31 cellular contexts compared by ENCODE assay signal in the genomic region with DNA sequence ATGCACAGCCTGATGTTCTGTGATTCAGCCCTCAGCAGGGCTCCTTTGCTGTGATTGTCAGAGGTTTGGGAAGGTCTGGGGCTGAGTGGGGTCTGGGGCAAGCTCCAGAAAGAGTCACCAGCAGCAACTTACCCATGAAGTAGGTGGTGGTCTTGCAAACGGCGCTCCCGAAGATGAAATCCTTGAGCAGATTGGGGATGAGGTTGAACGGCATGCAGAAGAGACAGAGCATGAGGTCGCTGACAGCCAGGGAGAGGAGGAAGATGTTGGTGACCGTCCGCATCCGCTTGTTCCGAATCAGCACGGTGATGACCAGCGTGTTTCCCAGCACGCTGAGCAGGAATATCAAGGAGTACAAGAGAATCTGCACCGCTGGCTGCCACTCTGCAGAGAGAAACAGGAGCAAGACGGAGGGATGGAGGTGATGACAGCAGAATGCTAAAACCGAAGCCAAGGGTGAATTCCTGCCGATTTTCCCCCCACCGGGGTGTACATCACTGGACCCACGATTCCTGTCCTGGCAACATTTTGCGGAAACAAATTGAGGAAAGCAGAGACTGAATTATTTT. TPM values are rescaled to one million over a fixed set of nuclear protein-coding genes. Genes with fewer than 3 reads are reported as not detected.
"Had no signal": no experiment of that assay in that cellular context is flagged by ENCODE, and none has a peak within 500 bp of the region (broad histone marks: within the 10 kb centered on the region; RNA-seq: fewer than 3 reads in every experiment).

No MANE protein-coding gene starts in this region.

- H2AFZ ChIP-seq: hepatocyte had no signal

- H3K4me2 ChIP-seq: hepatocyte had no signal

- H3K9me3 Mint-ChIP-seq: activated CD4-positive, alpha-beta T cell treated with anti-CD3 and anti-CD28 coated beads, Interleukin-2, amount 10 ng/mL, durations not matched to agents 7 days and 5 days; activated CD8-positive, alpha-beta T cell treated with anti-CD3 and anti-CD28 coated beads for 36 hours; activated naive CD8-positive, alpha-beta T cell treated with anti-CD3 and anti-CD28 coated beads for 36 hours; activated T-cell treated with anti-CD3 and anti-CD28 coated beads, Interleukin-2, amount 50 U/mL, for 24 hours; activated T-helper 17 cell treated with anti-CD3 and anti-CD28 coated beads, Interleukin-2, amount 50 U/mL, for 72 hours; dendritic cell treated with granulocyte-macrophage colony-stimulating factor and Interleukin-4, amounts not matched to agents 40 ng/mL and 50 ng/mL, for 4 days; immature natural killer cell; natural killer cell had no signal

- H3K4me1 Mint-ChIP-seq: activated CD4-positive, alpha-beta T cell treated with anti-CD3 and anti-CD28 coated beads, Interleukin-2, amount 10 ng/mL, durations not matched to agents 7 days and 5 days; activated naive CD8-positive, alpha-beta T cell treated with anti-CD3 and anti-CD28 coated beads for 36 hours; activated T-helper 17 cell treated with anti-CD3 and anti-CD28 coated beads, Interleukin-2, amount 50 U/mL, for 72 hours; immature natural killer cell; natural killer cell had no signal

- H3K27ac ChIP-seq: breast epithelium, hepatocyte, left lung, thyroid gland, WERI-Rb-1 had no signal

- H3K9me3 ChIP-seq: breast epithelium, left lung, thyroid gland had no signal

- H3K79me2 ChIP-seq: hepatocyte had no signal

- H3K4me1 ChIP-seq: breast epithelium, left lung, thyroid gland had no signal

- H3K27ac Mint-ChIP-seq: activated CD4-positive, alpha-beta T cell treated with anti-CD3 and anti-CD28 coated beads, Interleukin-2, amount 10 ng/mL, durations not matched to agents 7 days and 5 days; activated CD8-positive, alpha-beta T cell treated with anti-CD3 and anti-CD28 coated beads for 36 hours; activated naive CD8-positive, alpha-beta T cell treated with anti-CD3 and anti-CD28 coated beads for 36 hours; activated T-cell treated with anti-CD3 and anti-CD28 coated beads, Interleukin-2, amount 50 U/mL, for 24 hours; activated T-helper 17 cell treated with anti-CD3 and anti-CD28 coated beads, Interleukin-2, amount 50 U/mL, for 72 hours; dendritic cell treated with granulocyte-macrophage colony-stimulating factor and Interleukin-4, amounts not matched to agents 40 ng/mL and 50 ng/mL, for 4 days; natural killer cell had no signal

- H3K4me3 ChIP-seq: breast epithelium, hepatocyte, left lung, thyroid gland had no signal

- FAIRE-seq: endometrium, frontal cortex, TTC549 had no signal

- H3K36me3 Mint-ChIP-seq: activated naive CD8-positive, alpha-beta T cell treated with anti-CD3 and anti-CD28 coated beads for 36 hours; immature natural killer cell; natural killer cell had no signal

- DNase-seq: activated CD4-positive, alpha-beta T cell treated with anti-CD3 and anti-CD28 coated beads, Interleukin-2, amount 10 ng/mL, durations not matched to agents 7 days and 5 days; activated CD4-positive, CD25-positive, alpha-beta regulatory T cell treated with anti-CD3 and anti-CD28 coated beads, Interleukin-2, amount 50 U/mL, for 72 hours; activated CD8-positive, alpha-beta T cell treated with anti-CD3 and anti-CD28 coated beads for 36 hours; activated naive CD4-positive, alpha-beta T cell; activated naive CD8-positive, alpha-beta T cell treated with anti-CD3 and anti-CD28 coated beads for 36 hours; activated T-cell treated with anti-CD3 and anti-CD28 coated beads, Interleukin-2, amount 50 U/mL, for 24 hours; effector CD4-positive, alpha-beta T cell; glutamatergic neuron; immature natural killer cell; kidney glomerular epithelial cell; left lung; mammary epithelial cell; midbrain; natural killer cell; posterior cingulate gyrus; stimulated activated CD4-positive, alpha-beta T cell treated with anti-CD3 and anti-CD28 coated beads, Interleukin-2, amount 100 ng/mL, for 48 hours; stimulated activated naive CD4-positive, alpha-beta T cell treated with Interleukin-2 at 50 U/mL for 16 hours; T-helper 1 cell; thyroid gland; WERI-Rb-1 had no signal

- H3K27me3 ChIP-seq: left lung, thyroid gland had no signal

- H3K36me3 ChIP-seq: breast epithelium, left lung, thyroid gland, WERI-Rb-1 had no signal

- H3K4me3 Mint-ChIP-seq: activated CD4-positive, alpha-beta T cell treated with anti-CD3 and anti-CD28 coated beads, Interleukin-2, amount 10 ng/mL, durations not matched to agents 7 days and 5 days; activated CD8-positive, alpha-beta T cell treated with anti-CD3 and anti-CD28 coated beads for 36 hours; activated naive CD8-positive, alpha-beta T cell treated with anti-CD3 and anti-CD28 coated beads for 36 hours; activated T-cell treated with anti-CD3 and anti-CD28 coated beads, Interleukin-2, amount 50 U/mL, for 24 hours; activated T-helper 17 cell treated with anti-CD3 and anti-CD28 coated beads, Interleukin-2, amount 50 U/mL, for 72 hours; dendritic cell treated with granulocyte-macrophage colony-stimulating factor and Interleukin-4, amounts not matched to agents 40 ng/mL and 50 ng/mL, for 4 days; immature natural killer cell; natural killer cell had no signal

- ATAC-seq: activated CD8-positive, alpha-beta T cell treated with anti-CD3 and anti-CD28 coated beads for 36 hours; activated T-helper 17 cell treated with anti-CD3 and anti-CD28 coated beads, Interleukin-2, amount 50 U/mL, for 72 hours; left lung; natural killer cell had no signal

RNA-seq across cellular contexts. Expression of a gene that starts 1.1 kb away (rescaled TPM):
- total RNA-seq: activated CD4-positive, alpha-beta T cell treated with anti-CD3 and anti-CD28 coated beads, Interleukin-2, amount 10 ng/mL, durations not matched to agents 7 days and 5 days; activated CD8-positive, alpha-beta T cell treated with anti-CD3 and anti-CD28 coated beads for 36 hours; activated naive CD8-positive, alpha-beta T cell treated with anti-CD3 and anti-CD28 coated beads for 36 hours; activated T-helper 17 cell treated with anti-CD3 and anti-CD28 coated beads, Interleukin-2, amount 50 U/mL, for 72 hours; breast epithelium; cerebellum; epithelial cell of proximal tubule; frontal cortex; left lung; mammary epithelial cell; natural killer cell; subcutaneous adipose tissue; thyroid gland; ureter had no signal
